Comparison of ENCODE assay signal across 9 cellular contexts in genomic region chr16:2027024-2028010, GRCh38. TPM values are rescaled to one million over a fixed set of nuclear protein-coding genes. Genes with fewer than 3 reads are reported as not detected.
DNase-seq lines count a peak whose midpoint lies in the region; ATAC-seq and TF ChIP-seq lines count a peak whose summit lies in the region.
"Had no signal": no experiment of that assay in that cellular context is flagged by ENCODE, and none has a peak within 500 bp of the region (broad histone marks: within the 10 kb centered on the region; RNA-seq: fewer than 3 reads in every experiment).

No MANE protein-coding gene starts in this region.

- H3K4me1 ChIP-seq in DND-41 (ENCODE audit: insufficient read depth, low read length), result peaks cover 20% of the 10 kb centered on the region
- no peaks in the 10 kb centered on the region for H3K4me1 ChIP-seq in aorta (ENCODE audit: control insufficient read depth in 1 of 2, insufficient read depth in 2 of 2, low read length in 2 of 2)

- H3K4me3 ChIP-seq in DND-41 (ENCODE audit: low read depth in 1 of 2, low read length in 2 of 2) (no peak overlapping the region), cardiac fibroblast (replicated peaks in 1 of 2; ENCODE audit: low read depth in 2 of 2, low read length in 2 of 2) (peak overlapping the region; percentile 59 to 67), aorta (ENCODE audit: low read length in 2 of 2) (peak overlapping the region; percentile 63 to 65)

- DNase-seq in DND-41 (no peak), NCI-H2227 (lab: John Stamatoyannopoulos, UW; ENCODE audit: unreplicated experiment) (peak; percentile 62), cardiac fibroblast (ENCODE audit: low read depth in 2 of 2) (peak; percentile 32 to 68), lung microvascular endothelial cell (ENCODE audit: low read depth in 2 of 2) (peak; percentile 58 to 73), aorta (no peak), putamen (ENCODE audit: low spot score) (no peak), NCI-H2029 (lab: John Stamatoyannopoulos, UW) (no peak)
- no peak for DNase-seq in stimulated activated CD4-positive, alpha-beta T cell treated with anti-CD3 and anti-CD28 coated beads, Interleukin-15, amount 100 ng/mL, for 24 hours

- H3K27ac ChIP-seq in DND-41 (ENCODE audit: low read length) (no peak overlapping the region), aorta (ENCODE audit: low read depth in 1 of 2, low read length in 2 of 2) (no peak overlapping the region)
- H3K27ac ChIP-seq: neutrophil had no signal

- H3K9me3 ChIP-seq in DND-41 (ENCODE audit: insufficient read depth, low read length, severe bottlenecking) (no peaks in the 10 kb centered on the region), aorta (ENCODE audit: control insufficient read depth, low read length) (no peaks in the 10 kb centered on the region)
- H3K9me3 ChIP-seq: neutrophil had no signal

- intact Hi-C loops in aorta (cut with DNase I), result no loop called here

- ATAC-seq in DND-41 (ENCODE audit: insufficient read depth, low read depth) (no peak), aorta (ENCODE audit: low FRiP score) (no peak)

- no peaks in the 10 kb centered on the region for H3K79me2 ChIP-seq in DND-41 (ENCODE audit: insufficient read depth, low read length)

- WGBS in aorta, 2 donors, result 2 to 3% methylated on average over 40 to 76 of the region's 76 CpGs

- peak overlapping the region; percentile 56 for H3K4me2 ChIP-seq in DND-41 (ENCODE audit: insufficient read depth, low read length)

- TF ChIP-seq CTCF in DND-41 (IDR thresholded peaks at IDR 0.05; ENCODE audit: borderline replicate concordance, extremely low read depth, low read length, poor library complexity, severe bottlenecking) (no peak), cardiac fibroblast (IDR thresholded peaks at IDR 0.05; ENCODE audit: low read depth, low read length) (no peak)

- H4K20me1 ChIP-seq in DND-41 (ENCODE audit: insufficient read depth, low read length), result peaks cover 9% of the 10 kb centered on the region

- no peak overlapping the region for H2AFZ ChIP-seq in DND-41 (ENCODE audit: low read depth, low read length)

- H3K9ac ChIP-seq in DND-41 (ENCODE audit: low read depth, low read length), result no peak overlapping the region

- H3K27me3 ChIP-seq in DND-41 (ENCODE audit: insufficient read depth, low read length, poor library complexity) (peaks cover 33% of the 10 kb centered on the region), aorta (ENCODE audit: control insufficient read depth in 1 of 2, insufficient read depth in 2 of 2, low read length in 1 of 2) (no peaks in the 10 kb centered on the region)

- H3K36me3 ChIP-seq in DND-41 (ENCODE audit: insufficient read depth, low read length) (no peaks in the 10 kb centered on the region), aorta (ENCODE audit: control insufficient read depth in 1 of 2, insufficient read depth in 2 of 2, low read length in 1 of 2) (no peaks in the 10 kb centered on the region)
- H3K36me3 ChIP-seq: neutrophil had no signal

RNA-seq across cellular contexts. Expression of gene NHERF2, which starts 0.6 kb away (rescaled TPM):
- total RNA-seq in lung microvascular endothelial cell (42.1 and 47.6 TPM in 2 replicates), aorta (100 to 1,000 TPM in 1 of 2 donors, 10 to 100 TPM in 1; 81.8 to 110 TPM)
- 100 to 1,000 TPM; 119 to 133 TPM for polyA plus RNA-seq in aorta

RNA-seq across cellular contexts. Expression of gene NPW, which starts 7.7 kb away (rescaled TPM):
- total RNA-seq in lung microvascular endothelial cell (0.44 and 0.60 TPM in 2 replicates), aorta (1 to 10 TPM in 1 of 2 donors, not detected in 1; 1.2 TPM)
- polyA plus RNA-seq in aorta, result under 1 TPM in 1 of 2 donors, not detected in 1; 0.56 TPM

RNA-seq across cellular contexts. Expression of gene ZNF598, which starts 17.7 kb away (rescaled TPM):
- total RNA-seq in lung microvascular endothelial cell (8.9 and 9.7 TPM in 2 replicates), aorta (10 to 100 TPM; 31.0 to 34.4 TPM)
- 10 to 100 TPM; 12.8 to 32.9 TPM for polyA plus RNA-seq in aorta

RNA-seq across cellular contexts. Expression of gene NTHL1, which starts 20.3 kb away (rescaled TPM):
- total RNA-seq in lung microvascular endothelial cell, result 22.8 and 31.2 TPM in 2 replicates
- 10 to 100 TPM in 1 of 2 donors, 1 to 10 TPM in 1; 7.4 to 12.9 TPM for total RNA-seq in aorta
- polyA plus RNA-seq in aorta, result 10 to 100 TPM; 24.4 to 33.8 TPM

RNA-seq across cellular contexts. Expression of gene TSC2, which starts 20.5 kb away (rescaled TPM):
- total RNA-seq in lung microvascular endothelial cell (23.8 and 29.0 TPM in 2 replicates), aorta (100 to 1,000 TPM in 1 of 2 donors, 10 to 100 TPM in 1; 92.4 to 146 TPM)
- 100 to 1,000 TPM in 1 of 2 donors, 10 to 100 TPM in 1; 16.2 to 166 TPM for polyA plus RNA-seq in aorta

Comparison
In these comparisons a context has a peak if more than half of its experiments do, and no peak if none do; other contexts are left out.
1. DNase-seq: peak in NCI-H2227 (single experiment), cardiac fibroblast (2 of 2) and lung microvascular endothelial cell (2 of 2); none in DND-41 (single experiment), aorta (0 of 2), putamen (single experiment), stimulated activated CD4-positive, alpha-beta T cell treated with anti-CD3 and anti-CD28 coated beads, Interleukin-15, amount 100 ng/mL, for 24 hours (single experiment) and NCI-H2029 (single experiment).
2. H3K4me3 ChIP-seq: peak in cardiac fibroblast (2 of 2) and aorta (2 of 2); none in DND-41 (0 of 2).